Comparison of ENCODE assay signal across 8 cellular contexts in genomic region chr2:148888003-148888501, GRCh38. TPM values are rescaled to one million over a fixed set of nuclear protein-coding genes. Genes with fewer than 3 reads are reported as not detected.
DNase-seq lines count a peak whose midpoint lies in the region; ATAC-seq and TF ChIP-seq lines count a peak whose summit lies in the region.

No MANE protein-coding gene starts in this region.

- H3K79me2 ChIP-seq in MM.1S (ENCODE audit: low read length) = no peaks in the 10 kb centered on the region

- H3K4me3 ChIP-seq in CD8-positive, alpha-beta memory T cell (ENCODE audit: low read length) = peak overlapping the region; percentile 16
- peak overlapping the region; percentile 43 for H3K4me3 ChIP-seq in MM.1S (ENCODE audit: low read length)
- H3K4me3 ChIP-seq in ascending aorta = peak overlapping the region; percentile 49 to 65
- no peak overlapping the region for H3K4me3 ChIP-seq in mucosa of descending colon

- peaks cover 5% of the 10 kb centered on the region for H3K27me3 ChIP-seq in CD8-positive, alpha-beta memory T cell (ENCODE audit: insufficient read depth, low read length, poor library complexity, severe bottlenecking)
- H3K27me3 ChIP-seq in MM.1S (replicated peaks; ENCODE audit: insufficient read depth, low read length) = no peaks in the 10 kb centered on the region
- H3K27me3 ChIP-seq in ascending aorta = peaks cover 3% of the 10 kb centered on the region

- peak overlapping the region; percentile 74 to 91 (median 87) for H3K4me3 Mint-ChIP-seq in CD8-positive, alpha-beta memory T cell

- H3K4me1 Mint-ChIP-seq in CD8-positive, alpha-beta memory T cell = peaks cover 14 to 22% (median 17%) of the 10 kb centered on the region in 3 donors

- CTCF ChIA-PET in CD8-positive, alpha-beta memory T cell (lab: Charles Lee) = no interaction called here

- peaks cover 0 to 7% (median 5%) of the 10 kb centered on the region in 5 donors for H3K9me3 Mint-ChIP-seq in CD8-positive, alpha-beta memory T cell

- no peaks in the 10 kb centered on the region for H3F3A ChIP-seq in MM.1S (ENCODE audit: insufficient read depth, low read length)

- ATAC-seq in mucosa of descending colon = peak; percentile 14
- no peak for ATAC-seq in GM21717 (IDR thresholded peaks at IDR 0.05; ENCODE audit: unreplicated experiment)
- ATAC-seq in HG03175 (IDR thresholded peaks at IDR 0.05; ENCODE audit: unreplicated experiment) = no peak
- no peak for ATAC-seq in esophagus mucosa

- H3K9me2 ChIP-seq in MM.1S (replicated peaks; ENCODE audit: insufficient read depth, low read length) = no peaks in the 10 kb centered on the region

- H3K4me1 ChIP-seq in CD8-positive, alpha-beta memory T cell (ENCODE audit: insufficient read depth, low read length) = peaks cover 14% of the 10 kb centered on the region
- H3K4me1 ChIP-seq in MM.1S (ENCODE audit: low read length) (no peaks in the 10 kb centered on the region), ascending aorta (peaks cover 6 to 7% of the 10 kb centered on the region in 2 donors), mucosa of descending colon (ENCODE audit: low read depth) (peaks cover 4% of the 10 kb centered on the region)

- H3K36me3 ChIP-seq in CD8-positive, alpha-beta memory T cell (ENCODE audit: insufficient read depth, low read length) = no peaks in the 10 kb centered on the region
- H3K36me3 ChIP-seq in MM.1S (replicated peaks; ENCODE audit: insufficient read depth, low read length) = no peaks in the 10 kb centered on the region
- no peaks in the 10 kb centered on the region for H3K36me3 ChIP-seq in ascending aorta
- H3K36me3 ChIP-seq in mucosa of descending colon (ENCODE audit: low read depth) = no peaks in the 10 kb centered on the region

- no peaks in the 10 kb centered on the region for H3K9me3 ChIP-seq in CD8-positive, alpha-beta memory T cell (ENCODE audit: low read length)
- H3K9me3 ChIP-seq in MM.1S (replicated peaks; ENCODE audit: insufficient read depth, low read length) (0 out of 2 replicates have a peak, but pooled peaks cover 3% of the 10 kb centered on the region), ascending aorta (peaks cover 0 to 7% of the 10 kb centered on the region in 2 donors), mucosa of descending colon (no peaks in the 10 kb centered on the region)

- TF ChIP-seq CTCF in MM.1S (IDR thresholded peaks at IDR 0.05; ENCODE audit: low read length) = no peak
- no peak for TF ChIP-seq CTCF in ascending aorta (IDR thresholded peaks at IDR 0.05)
- TF ChIP-seq CTCF in mucosa of descending colon (IDR thresholded peaks at IDR 0.05) = no peak

- H4K20me1 ChIP-seq in MM.1S (ENCODE audit: insufficient read depth, low read length) = no peaks in the 10 kb centered on the region

- in situ Hi-C loops in ACHN (cut with HindIII; ENCODE audit: low pct_ligation_motif_present, low pct_unique_long_range_greater_than_20kb, low sequenced_read_pairs) = no loop called here

- peak overlapping the region; percentile 23 to 88 (median 62) for H3K27ac Mint-ChIP-seq in CD8-positive, alpha-beta memory T cell

- H3K36me3 Mint-ChIP-seq in CD8-positive, alpha-beta memory T cell = peaks cover 0 to 3% (median 0%) of the 10 kb centered on the region in 3 donors

- H2AFZ ChIP-seq in MM.1S (ENCODE audit: low read length) = peak overlapping the region; percentile 59; the same call in 1 of the 2 replicates

- no peak overlapping the region for H3K9ac ChIP-seq in MM.1S (ENCODE audit: low read length)

- no peak overlapping the region for H3K27ac ChIP-seq in CD8-positive, alpha-beta memory T cell (ENCODE audit: low read depth, low read length)
- H3K27ac ChIP-seq in MM.1S (ENCODE audit: low read length) = no peak overlapping the region
- H3K27ac ChIP-seq in ascending aorta = no peak overlapping the region

- H3K27me3 Mint-ChIP-seq in CD8-positive, alpha-beta memory T cell = peaks cover 15 to 55% of the 10 kb centered on the region in 2 donors

- H3K4me2 ChIP-seq in MM.1S (ENCODE audit: low read depth, low read length) = peak overlapping the region; percentile 59

- intact Hi-C loops in ascending aorta (cut with DNase I) (no loop called here), mucosa of descending colon (cut with DNase I, micrococcal nuclease) (no loop called here)

- POLR2A ChIA-PET in CD8-positive, alpha-beta memory T cell (lab: Charles Lee) = interaction anchor here (1.1 kb wide), 1 partner anchor 12 kb away, joined by 3 read pairs; no protein-coding TSS in a partner anchor

- peak in 1 of 5 donors; percentile 15 for DNase-seq in CD8-positive, alpha-beta memory T cell
- DNase-seq in MM.1S (no peak), ascending aorta (ENCODE audit: low spot score in 2 of 2) (no peak), mucosa of descending colon (no peak), ACHN (no peak)

RNA-seq across cellular contexts. Expression of gene KIF5C, which starts 13.0 kb away (rescaled TPM):
- total RNA-seq in CD8-positive, alpha-beta memory T cell = 10 to 100 TPM; 18.2 to 19.8 TPM
- polyA plus RNA-seq in CD8-positive, alpha-beta memory T cell = 3.4 TPM
- total RNA-seq in ascending aorta = 6.2 TPM
- total RNA-seq in mucosa of descending colon = 10 to 100 TPM in 1 of 3 donors, 1 to 10 TPM in 2; 1.5 to 11.0 (median 2.5) TPM
- 0.08 TPM for total RNA-seq in esophagus mucosa
